ENCODE assay signal across 22 cellular contexts in genomic region chr19:33329060-33329459, GRCh38.
"Had no signal": no experiment of that assay in that cellular context is flagged by ENCODE, and none has a peak within 500 bp of the region (broad histone marks: within the 10 kb centered on the region; RNA-seq: fewer than 3 reads in every experiment).

No MANE protein-coding gene starts in this region.

- DNase-seq: activated CD4-positive, alpha-beta memory T cell treated with anti-CD3 and anti-CD28 coated beads, Interleukin-2, amount 10 ng/mL, durations not matched to agents 7 days and 5 days; activated CD4-positive, alpha-beta T cell treated with anti-CD3 and anti-CD28 coated beads for 1 hour; activated CD4-positive, alpha-beta T cell treated with anti-CD3 and anti-CD28 coated beads for 4 hours; activated CD4-positive, alpha-beta T cell treated with anti-CD3 and anti-CD28 coated beads, Interleukin-2, amount 10 ng/mL, durations not matched to agents 7 days and 5 days; activated CD4-positive, alpha-beta T cell treated with anti-CD3 and anti-CD28 coated beads, Interleukin-2, amount 50 U/mL, for 4 hours; activated effector memory CD4-positive, alpha-beta T cell treated with Interleukin-2 at 50 U/mL for 16 hours; activated gamma-delta T cell treated with Interleukin-2 at 50 U/mL for 16 hours; activated naive CD4-positive, alpha-beta T cell treated with anti-CD3 and anti-CD28 coated beads, Interleukin-2, amount 50 U/mL, for 16 hours; activated naive CD4-positive, alpha-beta T cell treated with Interleukin-2 at 50 U/mL for 16 hours; activated T-cell treated with anti-CD3 and anti-CD28 coated beads, Interleukin-2, amount 50 U/mL, for 4 hours; amniotic stem cell; anterior cingulate cortex; brain microvascular endothelial cell; cortex of kidney; effector CD8-positive, alpha-beta T cell; foreskin fibroblast; T-helper 1 cell; T-helper 2 cell had no signal

- H3K36me3 ChIP-seq: brain microvascular endothelial cell had no signal

- H3K4me3 Mint-ChIP-seq: activated CD4-positive, alpha-beta memory T cell treated with anti-CD3 and anti-CD28 coated beads, Interleukin-2, amount 10 ng/mL, durations not matched to agents 7 days and 5 days; activated CD4-positive, alpha-beta T cell treated with anti-CD3 and anti-CD28 coated beads, Interleukin-2, amount 10 ng/mL, durations not matched to agents 7 days and 5 days; activated naive CD8-positive, alpha-beta T cell; activated T-cell treated with anti-CD3 and anti-CD28 coated beads, Interleukin-2, amount 50 U/mL, for 4 hours; activated T-helper 17 cell treated with anti-CD3 and anti-CD28 coated beads, Interleukin-2, amount 50 U/mL, for 72 hours; WTC11 had no signal

- H3K9me3 Mint-ChIP-seq: activated CD4-positive, alpha-beta memory T cell treated with anti-CD3 and anti-CD28 coated beads, Interleukin-2, amount 10 ng/mL, durations not matched to agents 7 days and 5 days; activated CD4-positive, alpha-beta T cell treated with anti-CD3 and anti-CD28 coated beads, Interleukin-2, amount 10 ng/mL, durations not matched to agents 7 days and 5 days; activated T-cell treated with anti-CD3 and anti-CD28 coated beads, Interleukin-2, amount 50 U/mL, for 4 hours; activated T-helper 17 cell treated with anti-CD3 and anti-CD28 coated beads, Interleukin-2, amount 50 U/mL, for 72 hours had no signal

- H3K36me3 Mint-ChIP-seq: activated naive CD8-positive, alpha-beta T cell; WTC11 had no signal

- H3K27ac Mint-ChIP-seq: activated CD4-positive, alpha-beta memory T cell treated with anti-CD3 and anti-CD28 coated beads, Interleukin-2, amount 10 ng/mL, durations not matched to agents 7 days and 5 days; activated CD4-positive, alpha-beta T cell treated with anti-CD3 and anti-CD28 coated beads, Interleukin-2, amount 10 ng/mL, durations not matched to agents 7 days and 5 days; activated naive CD8-positive, alpha-beta T cell; activated T-helper 17 cell treated with anti-CD3 and anti-CD28 coated beads, Interleukin-2, amount 50 U/mL, for 72 hours; WTC11 had no signal

- H3K27me3 ChIP-seq: brain microvascular endothelial cell had no signal

- H3K4me1 Mint-ChIP-seq: activated CD4-positive, alpha-beta memory T cell treated with anti-CD3 and anti-CD28 coated beads, Interleukin-2, amount 10 ng/mL, durations not matched to agents 7 days and 5 days; activated CD4-positive, alpha-beta T cell treated with anti-CD3 and anti-CD28 coated beads, Interleukin-2, amount 10 ng/mL, durations not matched to agents 7 days and 5 days; activated T-helper 17 cell treated with anti-CD3 and anti-CD28 coated beads, Interleukin-2, amount 50 U/mL, for 72 hours had no signal

- H3K27ac ChIP-seq: brain microvascular endothelial cell had no signal

- ATAC-seq: activated T-cell treated with anti-CD3 and anti-CD28 coated beads, Interleukin-2, amount 50 U/mL, for 4 hours; activated T-helper 17 cell treated with anti-CD3 and anti-CD28 coated beads, Interleukin-2, amount 50 U/mL, for 72 hours; esophagus mucosa; WTC11 had no signal
